In the genomic region with DNA sequence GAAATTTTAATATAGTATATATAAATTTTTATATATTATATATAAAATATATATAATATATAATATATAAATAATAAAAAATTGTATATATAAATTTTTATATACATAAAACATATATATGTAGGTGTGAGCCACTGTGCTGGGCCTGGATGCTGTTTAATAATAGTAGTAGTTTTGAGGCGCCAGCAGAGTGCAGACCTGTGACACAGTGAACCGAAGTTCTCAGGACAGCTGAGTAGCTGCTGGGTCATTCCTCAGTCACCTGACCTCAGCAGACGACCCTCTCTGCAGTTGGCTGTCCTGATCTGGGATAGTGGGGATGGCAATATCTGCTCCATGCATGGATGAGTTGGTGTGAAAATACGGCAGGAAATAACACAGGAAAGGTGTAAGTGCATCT, we compare ENCODE assay signal across 2 cellular contexts.
A peak's percentile ranks its signal among the peaks of the same experiment; 100 is the strongest.
TF ChIP-seq lines count a peak whose summit lies in the region.

No MANE protein-coding gene starts in this region.

TF ChIP-seq in SK-N-SH, 30 proteins besides CTCF, POLR2A, EP300 and RAD21:
- no peak for TF ChIP-seq FOXJ3 (CRISPR knock-in tag; IDR thresholded peaks at IDR 0.05)
- TF ChIP-seq ZBTB33 (IDR thresholded peaks at IDR 0.05; ENCODE audit: borderline replicate concordance, low read depth): no peak
- TF ChIP-seq MEF2A (IDR thresholded peaks at IDR 0.05; ENCODE audit: borderline replicate concordance, low read depth): no peak
- TF ChIP-seq TCF12 (IDR thresholded peaks at IDR 0.05): no peak
- no peak for TF ChIP-seq SIN3A (IDR thresholded peaks at IDR 0.05; ENCODE audit: borderline replicate concordance, low read depth, low read length)
- TF ChIP-seq, protein P1, sequence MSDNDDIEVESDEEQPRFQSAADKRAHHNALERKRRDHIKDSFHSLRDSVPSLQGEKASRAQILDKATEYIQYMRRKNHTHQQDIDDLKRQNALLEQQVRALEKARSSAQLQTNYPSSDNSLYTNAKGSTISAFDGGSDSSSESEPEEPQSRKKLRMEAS (IDR thresholded peaks at IDR 0.05; ENCODE audit: low read depth): no peak
- TF ChIP-seq, protein P2, sequence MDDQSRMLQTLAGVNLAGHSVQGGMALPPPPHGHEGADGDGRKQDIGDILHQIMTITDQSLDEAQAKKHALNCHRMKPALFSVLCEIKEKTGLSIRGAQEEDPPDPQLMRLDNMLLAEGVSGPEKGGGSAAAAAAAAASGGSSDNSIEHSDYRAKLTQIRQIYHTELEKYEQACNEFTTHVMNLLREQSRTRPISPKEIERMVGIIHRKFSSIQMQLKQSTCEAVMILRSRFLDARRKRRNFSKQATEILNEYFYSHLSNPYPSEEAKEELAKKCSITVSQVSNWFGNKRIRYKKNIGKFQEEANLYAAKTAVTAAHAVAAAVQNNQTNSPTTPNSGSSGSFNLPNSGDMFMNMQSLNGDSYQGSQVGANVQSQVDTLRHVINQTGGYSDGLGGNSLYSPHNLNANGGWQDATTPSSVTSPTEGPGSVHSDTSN (IDR thresholded peaks at IDR 0.05): no peak
- no peak for TF ChIP-seq NFIC (IDR thresholded peaks at IDR 0.05; ENCODE audit: borderline replicate concordance)
- TF ChIP-seq TEAD4 (IDR thresholded peaks at IDR 0.05; ENCODE audit: borderline replicate concordance, insufficient read depth): no peak

TF ChIP-seq in HepG2, 621 proteins besides CTCF, POLR2A, EP300 and RAD21:
- TF ChIP-seq ATAD3A (CRISPR knock-in tag; IDR thresholded peaks at IDR 0.05) (no peak), STAG1 (CRISPR knock-in tag; IDR thresholded peaks at IDR 0.05) (peak; percentile 27; the same call in 1 of the 2 replicates)
TF ChIP-seq in HepG2: peak in this region for 1.
